22 cellular contexts compared by ENCODE assay signal in the genomic region with DNA sequence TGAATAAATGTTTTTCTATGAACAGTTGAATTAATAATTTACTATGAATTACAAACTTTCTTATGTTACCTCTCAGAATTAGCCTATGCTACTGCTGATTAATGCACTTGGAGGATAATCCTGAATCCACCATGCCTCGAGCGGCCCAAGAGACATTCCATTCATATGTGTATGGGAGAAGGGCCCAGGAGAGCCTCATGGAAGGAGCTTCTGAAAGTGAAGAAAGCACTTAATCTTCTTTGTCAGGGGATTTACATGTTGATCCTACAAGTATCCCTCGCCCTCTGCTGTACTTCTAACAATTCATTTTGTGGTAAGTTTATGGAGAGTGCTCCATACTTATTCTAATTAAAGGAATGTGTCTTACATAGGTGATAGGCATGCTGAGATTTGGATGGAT.
DNase-seq lines count a peak whose midpoint lies in the region; ATAC-seq and TF ChIP-seq lines count a peak whose summit lies in the region.
"Had no signal": no experiment of that assay in that cellular context is flagged by ENCODE, and none has a peak within 500 bp of the region (broad histone marks: within the 10 kb centered on the region; RNA-seq: fewer than 3 reads in every experiment).

No MANE protein-coding gene starts in this region.

- no peak overlapping the region for H3K27ac Mint-ChIP-seq in GM23338
- no peak overlapping the region for H3K27ac Mint-ChIP-seq in WTC11
- H3K27ac Mint-ChIP-seq in neural progenitor cell, result no peak overlapping the region
- no peak overlapping the region for H3K27ac Mint-ChIP-seq in natural killer cell treated with Interleukin-12 subunit alpha and Interleukin-12 subunit beta and Interleukin-15 and Interleukin-18, amount 100 ng/mL, for 72 hours
- H3K27ac Mint-ChIP-seq: CD14-positive monocyte; CD4-positive, alpha-beta T cell; CD8-positive, alpha-beta memory T cell; HFFc6 had no signal

- H3K36me3 Mint-ChIP-seq in GM23338 (ENCODE audit: low read depth), result no peaks in the 10 kb centered on the region; the same call in 2 of the 3 replicates
- H3K36me3 Mint-ChIP-seq in WTC11, result 0 out of 2 replicates have a peak, but pooled peaks cover 3% of the 10 kb centered on the region
- no peaks in the 10 kb centered on the region for H3K36me3 Mint-ChIP-seq in neural progenitor cell
- peaks cover 10% of the 10 kb centered on the region for H3K36me3 Mint-ChIP-seq in natural killer cell treated with Interleukin-12 subunit alpha and Interleukin-12 subunit beta and Interleukin-15 and Interleukin-18, amount 100 ng/mL, for 72 hours
- H3K36me3 Mint-ChIP-seq: CD14-positive monocyte; CD8-positive, alpha-beta memory T cell had no signal

- H3K27me3 ChIP-seq in GM23338 (ENCODE audit: insufficient read depth), result no peaks in the 10 kb centered on the region
- H3K27me3 ChIP-seq in neural progenitor cell, result no peaks in the 10 kb centered on the region
- no peaks in the 10 kb centered on the region for H3K27me3 ChIP-seq in smooth muscle cell (ENCODE audit: low read depth)
- H3K27me3 ChIP-seq: BE2C; BLaER1 treated with 17β-estradiol and CSF1 and Interleukin-3, amounts not matched to agents 10 nM and 100 nM had no signal

- ATAC-seq in GM23338 (no peak), WTC11 (peak; percentile 78)
- no peak for ATAC-seq in natural killer cell treated with Interleukin-12 subunit alpha and Interleukin-12 subunit beta and Interleukin-15 and Interleukin-18, amount 100 ng/mL, for 72 hours
- ATAC-seq: A549 had no signal

- H3K4me3 Mint-ChIP-seq in GM23338 (no peak overlapping the region), WTC11 (no peak overlapping the region), neural progenitor cell (no peak overlapping the region)
- no peak overlapping the region for H3K4me3 Mint-ChIP-seq in natural killer cell treated with Interleukin-12 subunit alpha and Interleukin-12 subunit beta and Interleukin-15 and Interleukin-18, amount 100 ng/mL, for 72 hours
- H3K4me3 Mint-ChIP-seq: CD14-positive monocyte; CD4-positive, alpha-beta T cell; CD8-positive, alpha-beta memory T cell; H9; HFFc6 had no signal

- no peak overlapping the region for H3K27ac ChIP-seq in GM23338 (ENCODE audit: low read depth)
- H3K27ac ChIP-seq in neural progenitor cell, result no peak overlapping the region
- H3K27ac ChIP-seq in smooth muscle cell (ENCODE audit: low read depth), result no peak overlapping the region
- H3K27ac ChIP-seq: A549; BLaER1 treated with 17β-estradiol and CSF1 and Interleukin-3, amounts not matched to agents 10 nM and 100 nM; GM23248 had no signal

- CTCF ChIA-PET in WTC11 (lab: Charles Lee), result no interaction called here

- H2AFZ ChIP-seq in GM23338 (no peak overlapping the region), neural progenitor cell (replicated peaks) (no peak overlapping the region), smooth muscle cell (ENCODE audit: low read depth) (no peak overlapping the region)
- H2AFZ ChIP-seq: GM23248 had no signal

- WGBS in smooth muscle cell (ENCODE audit: low lambda C conversion rate), result 65% methylated on average over 3 of the region's 3 CpGs

- POLR2A ChIA-PET in WTC11 (lab: Charles Lee), result no interaction called here

- H3K4me1 ChIP-seq in GM23338 (ENCODE audit: insufficient read depth) (no peaks in the 10 kb centered on the region), neural progenitor cell (no peaks in the 10 kb centered on the region), smooth muscle cell (ENCODE audit: low read depth) (no peaks in the 10 kb centered on the region)
- H3K4me1 ChIP-seq: A549; BE2C; BLaER1 treated with 17β-estradiol and CSF1 and Interleukin-3, amounts not matched to agents 10 nM and 100 nM had no signal

- no peaks in the 10 kb centered on the region for H3K79me2 ChIP-seq in GM23338 (replicated peaks; ENCODE audit: insufficient read depth)
- no peaks in the 10 kb centered on the region for H3K79me2 ChIP-seq in neural progenitor cell (ENCODE audit: low read depth)
- H3K79me2 ChIP-seq in smooth muscle cell (ENCODE audit: low read depth), result no peaks in the 10 kb centered on the region

- TF ChIP-seq CTCF in GM23338 (conservative IDR thresholded peaks at IDR 0.05; ENCODE audit: low read depth in 2 of 2) (no peak), WTC11 (IDR thresholded peaks at IDR 0.05) (no peak), neural progenitor cell (IDR thresholded peaks at IDR 0.05) (no peak), smooth muscle cell (IDR thresholded peaks at IDR 0.05; ENCODE audit: borderline replicate concordance, insufficient read depth, poor library complexity, severe bottlenecking) (no peak)

- H4K20me1 ChIP-seq in GM23338 (replicated peaks; ENCODE audit: insufficient read depth) (no peaks in the 10 kb centered on the region), neural progenitor cell (ENCODE audit: low read depth) (no peaks in the 10 kb centered on the region), smooth muscle cell (ENCODE audit: low read depth) (no peaks in the 10 kb centered on the region)
- H4K20me1 ChIP-seq: BLaER1 treated with 17β-estradiol and CSF1 and Interleukin-3, amounts not matched to agents 10 nM and 100 nM had no signal

- H3K36me3 ChIP-seq in GM23338 (ENCODE audit: insufficient read depth) (no peaks in the 10 kb centered on the region), neural progenitor cell (no peaks in the 10 kb centered on the region), smooth muscle cell (ENCODE audit: low read depth) (no peaks in the 10 kb centered on the region)
- H3K36me3 ChIP-seq: BE2C; BLaER1 treated with 17β-estradiol and CSF1 and Interleukin-3, amounts not matched to agents 10 nM and 100 nM had no signal

- no peak overlapping the region for H3K4me3 ChIP-seq in GM23338
- no peak overlapping the region for H3K4me3 ChIP-seq in neural progenitor cell
- H3K4me3 ChIP-seq in smooth muscle cell, result no peak overlapping the region
- H3K4me3 ChIP-seq: A549; BLaER1 treated with 17β-estradiol and CSF1 and Interleukin-3, amounts not matched to agents 10 nM and 100 nM; GM23248 had no signal

- H3K9ac ChIP-seq in neural progenitor cell (no peak overlapping the region), smooth muscle cell (ENCODE audit: low read depth) (no peak overlapping the region)
- H3K9ac ChIP-seq: BLaER1 treated with 17β-estradiol and CSF1 and Interleukin-3, amounts not matched to agents 10 nM and 100 nM; GM23248 had no signal

- H3K27me3 Mint-ChIP-seq in GM23338 (ENCODE audit: insufficient read depth, low read depth, poor library complexity) (peaks cover 4% of the 10 kb centered on the region), WTC11 (ENCODE audit: low read depth) (no peaks in the 10 kb centered on the region), neural progenitor cell (ENCODE audit: insufficient read depth, low read depth) (no peaks in the 10 kb centered on the region)
- no peaks in the 10 kb centered on the region for H3K27me3 Mint-ChIP-seq in natural killer cell treated with Interleukin-12 subunit alpha and Interleukin-12 subunit beta and Interleukin-15 and Interleukin-18, amount 100 ng/mL, for 72 hours
- H3K27me3 Mint-ChIP-seq: CD4-positive, alpha-beta T cell; CD8-positive, alpha-beta memory T cell had no signal

- H3K4me2 ChIP-seq in GM23338, result no peak overlapping the region
- H3K4me2 ChIP-seq in neural progenitor cell, result no peak overlapping the region
- H3K4me2 ChIP-seq in smooth muscle cell, result no peak overlapping the region
- H3K4me2 ChIP-seq: A549; BLaER1 treated with 17β-estradiol and CSF1 and Interleukin-3, amounts not matched to agents 10 nM and 100 nM had no signal

- H3K9me3 ChIP-seq in neural progenitor cell (ENCODE audit: low read depth) (no peaks in the 10 kb centered on the region), smooth muscle cell (replicated peaks; ENCODE audit: low read depth) (no peaks in the 10 kb centered on the region)
- H3K9me3 ChIP-seq: A549, BE2C had no signal

- H3K9me2 ChIP-seq in GM23338 (ENCODE audit: insufficient read depth), result no peaks in the 10 kb centered on the region

- DNase-seq in GM23338 (ENCODE audit: low spot score) (no peak), NCI-H82 treated with DMSO at 0.1 percent for 48 hours (lab: John Stamatoyannopoulos, UW; ENCODE audit: unreplicated experiment) (peak; percentile 5), WTC11 (ENCODE audit: low spot score) (no peak), neural progenitor cell (ENCODE audit: low spot score) (peak; percentile 50), smooth muscle cell (lab: John Stamatoyannopoulos, UW; ENCODE audit: unreplicated experiment) (no peak), NK-92 (lab: John Stamatoyannopoulos, UW; ENCODE audit: unreplicated experiment) (no peak)
- DNase-seq in natural killer cell treated with Interleukin-12 subunit alpha and Interleukin-12 subunit beta and Interleukin-15 and Interleukin-18, amount 100 ng/mL, for 72 hours (ENCODE audit: low spot score), result no peak
- DNase-seq: 8988T; ACHN; AML-193; BE2C; CD4-positive, alpha-beta T cell; CD8-positive, alpha-beta memory T cell; DMS53; DMS79 treated with DMSO at 0.1 percent for 48 hours; GF-D8; GM23248; H9; HFFc6 had no signal

- H3K9me3 Mint-ChIP-seq in GM23338 (peaks cover 3% of the 10 kb centered on the region; the same call in 1 of the 3 replicates), WTC11 (peaks cover 27% of the 10 kb centered on the region), neural progenitor cell (no peaks in the 10 kb centered on the region)
- peaks cover 17% of the 10 kb centered on the region for H3K9me3 Mint-ChIP-seq in natural killer cell treated with Interleukin-12 subunit alpha and Interleukin-12 subunit beta and Interleukin-15 and Interleukin-18, amount 100 ng/mL, for 72 hours

- H3K4me1 Mint-ChIP-seq in GM23338 (no peaks in the 10 kb centered on the region), WTC11 (peaks cover 16% of the 10 kb centered on the region), neural progenitor cell (no peaks in the 10 kb centered on the region)
- no peaks in the 10 kb centered on the region for H3K4me1 Mint-ChIP-seq in natural killer cell treated with Interleukin-12 subunit alpha and Interleukin-12 subunit beta and Interleukin-15 and Interleukin-18, amount 100 ng/mL, for 72 hours (ENCODE audit: low read depth in 2 of 2)
- H3K4me1 Mint-ChIP-seq: CD14-positive monocyte; CD8-positive, alpha-beta memory T cell had no signal

- no peaks in the 10 kb centered on the region for H3F3A ChIP-seq in GM23338 (replicated peaks; ENCODE audit: low read depth)
- no peaks in the 10 kb centered on the region for H3F3A ChIP-seq in neural progenitor cell (ENCODE audit: low read depth)
- no peaks in the 10 kb centered on the region for H3F3A ChIP-seq in smooth muscle cell (ENCODE audit: low read depth)

Comparison
In these comparisons a context has a peak if more than half of its experiments do, and no peak if none do; other contexts are left out.
1. DNase-seq: peak in NCI-H82 treated with DMSO at 0.1 percent for 48 hours (single experiment) and neural progenitor cell (single experiment); none in GM23338 (single experiment), WTC11 (single experiment), smooth muscle cell (single experiment), natural killer cell treated with Interleukin-12 subunit alpha and Interleukin-12 subunit beta and Interleukin-15 and Interleukin-18, amount 100 ng/mL, for 72 hours (single experiment) and NK-92 (single experiment).